In the genomic region with DNA sequence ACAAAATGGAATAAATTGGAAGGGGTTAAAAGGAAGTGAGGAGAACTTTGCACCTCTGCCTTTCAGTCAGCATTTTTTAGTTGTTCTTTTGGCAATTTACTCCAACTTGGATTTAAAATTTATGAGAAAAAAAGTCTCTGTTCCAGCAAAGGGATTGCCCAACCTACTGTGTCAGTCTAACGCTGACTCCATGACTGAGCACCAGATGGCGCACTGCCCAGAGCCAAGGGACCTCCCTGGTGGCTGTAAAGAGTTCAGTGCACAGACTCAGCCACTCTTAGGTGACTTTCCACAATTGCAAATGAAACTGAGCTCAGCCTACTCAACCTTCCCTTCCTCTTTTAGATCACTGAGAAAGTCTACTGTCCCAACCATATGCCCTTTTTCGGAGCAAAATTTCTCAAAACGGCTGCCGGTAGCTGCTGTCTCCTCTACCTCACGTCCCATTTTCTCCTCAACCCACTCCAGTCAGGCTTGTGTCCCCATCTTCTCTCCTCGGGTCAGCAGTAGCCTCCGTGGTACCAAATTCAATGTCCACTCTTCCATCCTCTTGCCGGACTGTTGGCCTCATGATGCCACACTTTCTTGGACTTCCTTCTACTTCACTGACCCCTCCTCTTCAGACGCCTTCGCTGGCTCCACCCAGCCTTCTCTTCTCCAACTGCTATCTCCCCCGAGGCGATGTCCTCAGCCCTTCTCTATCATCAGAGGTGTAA, we compare ENCODE assay signal across 8 cellular contexts. TPM values are rescaled to one million over a fixed set of nuclear protein-coding genes. Genes with fewer than 3 reads are reported as not detected.
DNase-seq lines count a peak whose midpoint lies in the region; ATAC-seq, FAIRE-seq and TF ChIP-seq lines count a peak whose summit lies in the region.

No MANE protein-coding gene starts in this region.

- no peaks in the 10 kb centered on the region for H3K36me3 Mint-ChIP-seq in activated T-cell treated with anti-CD3 and anti-CD28 coated beads, Interleukin-2, amount 50 U/mL, for 24 hours (ENCODE audit: low read depth)

- H3K36me3 ChIP-seq in Panc1 (ENCODE audit: control insufficient read depth, insufficient read depth, low read length) (no peaks in the 10 kb centered on the region), osteoblast (ENCODE audit: insufficient read depth, low read length) (no peaks in the 10 kb centered on the region)

- H3K27me3 ChIP-seq in Panc1 (ENCODE audit: control insufficient read depth, insufficient read depth, low read length) (no peaks in the 10 kb centered on the region), osteoblast (ENCODE audit: insufficient read depth, low read length) (no peaks in the 10 kb centered on the region)

- no TSS peak for BruUV-seq in Panc1 (replicated peaks; lab: Mats Ljungman, UMichigan)

- H3K4me2 ChIP-seq in osteoblast (ENCODE audit: insufficient read depth, low read length) = peak overlapping the region; percentile 35

- DNase-seq in EH (ENCODE audit: low read depth) = peak; percentile 82
- peak; percentile 78 for DNase-seq in HTR-8/SVneo (ENCODE audit: insufficient read length, low spot score)
- peak; percentile 25 for DNase-seq in Panc1 (ENCODE audit: low read depth, low spot score)
- peak; percentile 68 for DNase-seq in activated T-cell treated with anti-CD3 and anti-CD28 coated beads, Interleukin-2, amount 50 U/mL, for 24 hours
- peak; percentile 32 for DNase-seq in fibroblast of the conjunctiva (ENCODE audit: low read depth)
- DNase-seq in osteoblast (ENCODE audit: insufficient read length, low spot score, missing footprints) = peak; percentile 39
- peak; percentile 71 for DNase-seq in ureter (ENCODE audit: low spot score)

- H3K9me3 ChIP-seq in Panc1 (ENCODE audit: control insufficient read depth, insufficient read depth, low read depth, low read length) = no peaks in the 10 kb centered on the region
- no peaks in the 10 kb centered on the region for H3K9me3 ChIP-seq in osteoblast (ENCODE audit: low read depth, low read length)

- H3K27ac Mint-ChIP-seq in activated T-cell treated with anti-CD3 and anti-CD28 coated beads, Interleukin-2, amount 50 U/mL, for 24 hours = no peak overlapping the region

- no peaks in the 10 kb centered on the region for H4K20me1 ChIP-seq in osteoblast (ENCODE audit: insufficient read depth, low read length)

- no peaks in the 10 kb centered on the region for H3K9me3 Mint-ChIP-seq in activated T-cell treated with anti-CD3 and anti-CD28 coated beads, Interleukin-2, amount 50 U/mL, for 24 hours

- H3K27ac ChIP-seq in Panc1 (ENCODE audit: low read length) (no peak overlapping the region), osteoblast (ENCODE audit: low read depth, low read length) (peak overlapping the region; percentile 52)

- no peak overlapping the region for H2AFZ ChIP-seq in osteoblast (ENCODE audit: low read length)

- peaks cover 2% of the 10 kb centered on the region for H3K4me1 Mint-ChIP-seq in activated T-cell treated with anti-CD3 and anti-CD28 coated beads, Interleukin-2, amount 50 U/mL, for 24 hours (ENCODE audit: low read depth)

- POLR2A ChIA-PET in Panc1 (lab: Charles Lee) = interaction anchor here (0.6 kb wide), 1 partner anchor 600 kb away, joined by 5 read pairs; no protein-coding TSS in a partner anchor

- intact Hi-C loops in Panc1 (cut with micrococcal nuclease; ENCODE audit: unreplicated experiment) = no loop called here

- peak; percentile 87 for FAIRE-seq in HTR-8/SVneo (lab: Jason Lieb, UNC)

- H3K4me1 ChIP-seq in Panc1 (ENCODE audit: control insufficient read depth, insufficient read depth, low read length) (no peaks in the 10 kb centered on the region), osteoblast (ENCODE audit: insufficient read depth, low read length) (peaks cover 27% of the 10 kb centered on the region)

- no peaks in the 10 kb centered on the region for H3K27me3 Mint-ChIP-seq in activated T-cell treated with anti-CD3 and anti-CD28 coated beads, Interleukin-2, amount 50 U/mL, for 24 hours

- H3K79me2 ChIP-seq in osteoblast (ENCODE audit: insufficient read depth, low read length) = no peaks in the 10 kb centered on the region

- TF ChIP-seq CTCF in Panc1 (IDR thresholded peaks at IDR 0.05) = peak; percentile 84
- peak; percentile 71 for TF ChIP-seq CTCF in osteoblast (IDR thresholded peaks at IDR 0.05; ENCODE audit: extremely low read depth, low read depth, low read length)

- H3K4me3 Mint-ChIP-seq in activated T-cell treated with anti-CD3 and anti-CD28 coated beads, Interleukin-2, amount 50 U/mL, for 24 hours = no peak overlapping the region

- ATAC-seq in GM21528 (IDR thresholded peaks at IDR 0.05; ENCODE audit: low FRiP score, unreplicated experiment) (peak; percentile 98), Panc1 (peak; percentile 93)

- in situ Hi-C loops in Panc1 (cut with HindIII; ENCODE audit: low pct_unique_long_range_greater_than_20kb, low sequenced_read_pairs) = no loop called here

- CTCF ChIA-PET in Panc1 (lab: Charles Lee) = no interaction called here

- H3K4me3 ChIP-seq in Panc1 (ENCODE audit: low read depth in 2 of 2, low read length in 2 of 2) = no peak overlapping the region
- no peak overlapping the region for H3K4me3 ChIP-seq in osteoblast (ENCODE audit: insufficient read depth, low read length)

RNA-seq across cellular contexts. Expression of a gene that starts 38.7 kb away (rescaled TPM):
- not detected for total RNA-seq in Panc1 (2021; ENCODE audit: unreplicated experiment)
- not detected for polyA plus RNA-seq in Panc1 (2012; ENCODE audit: insufficient read length)
- total RNA-seq in osteoblast = not detected in 2 replicates
- total RNA-seq in ureter = not detected

RNA-seq across cellular contexts. Expression of a gene that starts 53.7 kb away (rescaled TPM):
- total RNA-seq in Panc1 (2021; ENCODE audit: unreplicated experiment) (45.6 TPM), osteoblast (15.6 and 19.9 TPM in 2 replicates), ureter (21.4 TPM)
- 41.3 TPM for polyA plus RNA-seq in Panc1 (2012; ENCODE audit: insufficient read length)

Comparison
In these comparisons a context has a peak if more than half of its experiments do, and no peak if none do; other contexts are left out.
1. DNase-seq: peak in every context shown above with its lines; median percentile 82 in EH; 78 in HTR-8/SVneo; 71 in ureter; 68 in activated T-cell treated with anti-CD3 and anti-CD28 coated beads, Interleukin-2, amount 50 U/mL, for 24 hours; 39 in osteoblast; 32 in fibroblast of the conjunctiva; 25 in Panc1.